9 cellular contexts compared by ENCODE assay signal in genomic region chrX:38717871-38718270, GRCh38.
DNase-seq lines count a peak whose midpoint lies in the region; ATAC-seq, FAIRE-seq and TF ChIP-seq lines count a peak whose summit lies in the region.
"Had no signal": no experiment of that assay in that cellular context is flagged by ENCODE, and none has a peak within 500 bp of the region (broad histone marks: within the 10 kb centered on the region; RNA-seq: fewer than 3 reads in every experiment).

No MANE protein-coding gene starts in this region.

- DNase-seq in Calu3, result peak; percentile 10
- DNase-seq in left kidney (ENCODE audit: low read depth, low spot score), result peak; percentile 4
- no peak for DNase-seq in NCI-H2196 treated with DMSO at 0.1 percent for 48 hours (lab: John Stamatoyannopoulos, UW; ENCODE audit: unreplicated experiment)
- no peak for DNase-seq in NCI-H187 treated with DMSO at 0.1 percent for 48 hours (lab: John Stamatoyannopoulos, UW)
- no peak for DNase-seq in activated naive CD4-positive, alpha-beta T cell treated with anti-CD3 and anti-CD28 coated beads, Interleukin-2, amount 50 U/mL, for 16 hours

- FAIRE-seq in TTC549 (lab: Jason Lieb, UNC), result peak; percentile 5
- FAIRE-seq: endometrium had no signal

- H3K36me3 Mint-ChIP-seq in Calu3 (ENCODE audit: insufficient read depth, unreplicated experiment), result no peaks in the 10 kb centered on the region

- H3K36me3 ChIP-seq in HEK293 (ENCODE audit: control insufficient read depth in 2 of 2, insufficient read depth in 1 of 2, low read length in 2 of 2), result no peaks in the 10 kb centered on the region

- CTCF ChIA-PET in Calu3 (lab: Charles Lee), result no interaction called here
- CTCF ChIA-PET in HEK293 (lab: Yijun Ruan, JAX), result interaction anchor here (0.6 to 1.9 kb wide), 11 partner anchors 9 to 123 kb away, joined by 3 to 6 read pairs (median 3); no protein-coding TSS in a partner anchor

- H3K27ac Mint-ChIP-seq in Calu3 (ENCODE audit: unreplicated experiment), result no peak overlapping the region

- POLR2A ChIA-PET in HEK293 (lab: Yijun Ruan, JAX), result no interaction called here

- H3K4me3 Mint-ChIP-seq in Calu3 (ENCODE audit: low read depth, unreplicated experiment), result no peak overlapping the region

- no TSS peak for BruUV-seq in Calu3 (replicated peaks; lab: Mats Ljungman, UMichigan)

- no peaks in the 10 kb centered on the region for H3K4me1 Mint-ChIP-seq in Calu3 (ENCODE audit: low read depth, unreplicated experiment)

- ATAC-seq in GM21390 (IDR thresholded peaks at IDR 0.05; ENCODE audit: unreplicated experiment), result no peak

- H3K4me3 ChIP-seq in HEK293 (ENCODE audit: low read depth, low read length), result no peak overlapping the region

- no peaks in the 10 kb centered on the region for H3K27me3 Mint-ChIP-seq in Calu3 (ENCODE audit: unreplicated experiment)

- no peak overlapping the region for H3K27ac ChIP-seq in HEK293 (ENCODE audit: extremely low read depth, low read depth, low read length)

- TF ChIP-seq CTCF in Calu3 (IDR thresholded peaks at IDR 0.05; ENCODE audit: unreplicated experiment), result no peak
- TF ChIP-seq CTCF in HEK293 (tag by site-specific recombination; IDR thresholded peaks at IDR 0.05), result no peak

- intact Hi-C loops in Calu3 (cut with micrococcal nuclease; ENCODE audit: unreplicated experiment), result no loop called here

- H3K9me3 ChIP-seq in HEK293 (ENCODE audit: control insufficient read depth, insufficient read depth, low read depth, low read length), result no peaks in the 10 kb centered on the region

- no peaks in the 10 kb centered on the region for H3K4me1 ChIP-seq in HEK293 (ENCODE audit: control insufficient read depth, insufficient read depth, low read length)

- H3K9me3 Mint-ChIP-seq in Calu3 (ENCODE audit: low read depth, unreplicated experiment), result no peaks in the 10 kb centered on the region

TF ChIP-seq in HEK293, 187 proteins besides CTCF, POLR2A, EP300 and RAD21:
- TF ChIP-seq ZNF660 (tag by site-specific recombination; IDR thresholded peaks at IDR 0.05) (no peak), SCRT2 (tag by site-specific recombination; IDR thresholded peaks at IDR 0.05) (peak; percentile 67), ZNF654 (tag by site-specific recombination; IDR thresholded peaks at IDR 0.05; ENCODE audit: low read depth) (peak; percentile 14), SCRT1 (tag by site-specific recombination; IDR thresholded peaks at IDR 0.05; ENCODE audit: borderline replicate concordance) (0 out of 2 replicates have a peak, but pooled peaks have one; percentile 24)
TF ChIP-seq in HEK293: peak in this region for 3.

Comparison
In these comparisons a context has a peak if more than half of its experiments do, and no peak if none do; other contexts are left out.
1. DNase-seq: peak in Calu3 (single experiment) and left kidney (single experiment); none in NCI-H2196 treated with DMSO at 0.1 percent for 48 hours (single experiment), NCI-H187 treated with DMSO at 0.1 percent for 48 hours (single experiment) and activated naive CD4-positive, alpha-beta T cell treated with anti-CD3 and anti-CD28 coated beads, Interleukin-2, amount 50 U/mL, for 16 hours (single experiment).